19 cellular contexts compared by ENCODE assay signal in the genomic region with DNA sequence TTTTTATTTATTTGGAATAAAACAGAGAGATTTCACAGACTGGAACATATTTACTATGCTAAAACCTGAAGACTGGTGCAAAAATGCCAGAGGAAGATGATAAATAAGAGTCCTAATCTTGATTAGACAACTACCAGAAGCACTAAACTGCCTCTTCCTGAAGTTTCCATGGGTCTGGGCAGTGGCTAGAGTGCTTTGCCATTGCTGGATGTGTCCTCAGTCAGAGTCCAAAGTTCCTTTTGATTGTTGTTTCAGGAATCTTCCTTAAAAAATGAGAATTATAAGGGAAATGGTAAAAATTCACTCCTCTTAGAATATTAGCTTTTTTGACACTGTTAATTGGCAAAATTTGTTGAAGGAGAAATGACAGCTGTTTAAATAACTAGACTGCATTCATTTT.
"Had no signal": no experiment of that assay in that cellular context is flagged by ENCODE, and none has a peak within 500 bp of the region (broad histone marks: within the 10 kb centered on the region; RNA-seq: fewer than 3 reads in every experiment).

No MANE protein-coding gene starts in this region.

- H3K4me3 ChIP-seq: adrenal gland, MG63 had no signal

- H3K27ac ChIP-seq: adrenal gland, VCaP had no signal

- H3K9me3 ChIP-seq: adrenal gland, MG63 had no signal

- ATAC-seq: T-helper 17 cell had no signal

- H3K36me3 ChIP-seq: adrenal gland, MG63 had no signal

- DNase-seq: activated CD4-positive, alpha-beta memory T cell treated with anti-CD3 and anti-CD28 coated beads for 36 hours; activated CD4-positive, alpha-beta T cell treated with anti-CD3 and anti-CD28 coated beads, Interleukin-2, amount 10 ng/mL, durations not matched to agents 7 days and 5 days; activated CD4-positive, CD25-positive, alpha-beta regulatory T cell; activated naive CD4-positive, alpha-beta T cell treated with anti-CD3 and anti-CD28 coated beads, Interleukin-2, amount 50 U/mL, for 16 hours; activated naive CD8-positive, alpha-beta T cell treated with anti-CD3 and anti-CD28 coated beads, Interleukin-2, amount 10 ng/mL, durations not matched to agents 7 days and 5 days; activated T-cell treated with anti-CD3 and anti-CD28 coated beads for 4 hours; adrenal gland; anterior cingulate cortex; KG1; MG63; MV-4-11; NCI-H1436; NCI-H1694 treated with DMSO at 0.1 percent for 48 hours; NCI-H2029 treated with DMSO at 0.1 percent for 48 hours; NCI-H510A treated with DMSO at 0.1 percent for 48 hours; SIG-M5; T-helper 17 cell; T-helper 9 cell had no signal

- H3K4me1 ChIP-seq: adrenal gland had no signal

- H3K27me3 ChIP-seq: adrenal gland, MG63 had no signal
